ENCODE assay signal across 17 cellular contexts in the genomic region with DNA sequence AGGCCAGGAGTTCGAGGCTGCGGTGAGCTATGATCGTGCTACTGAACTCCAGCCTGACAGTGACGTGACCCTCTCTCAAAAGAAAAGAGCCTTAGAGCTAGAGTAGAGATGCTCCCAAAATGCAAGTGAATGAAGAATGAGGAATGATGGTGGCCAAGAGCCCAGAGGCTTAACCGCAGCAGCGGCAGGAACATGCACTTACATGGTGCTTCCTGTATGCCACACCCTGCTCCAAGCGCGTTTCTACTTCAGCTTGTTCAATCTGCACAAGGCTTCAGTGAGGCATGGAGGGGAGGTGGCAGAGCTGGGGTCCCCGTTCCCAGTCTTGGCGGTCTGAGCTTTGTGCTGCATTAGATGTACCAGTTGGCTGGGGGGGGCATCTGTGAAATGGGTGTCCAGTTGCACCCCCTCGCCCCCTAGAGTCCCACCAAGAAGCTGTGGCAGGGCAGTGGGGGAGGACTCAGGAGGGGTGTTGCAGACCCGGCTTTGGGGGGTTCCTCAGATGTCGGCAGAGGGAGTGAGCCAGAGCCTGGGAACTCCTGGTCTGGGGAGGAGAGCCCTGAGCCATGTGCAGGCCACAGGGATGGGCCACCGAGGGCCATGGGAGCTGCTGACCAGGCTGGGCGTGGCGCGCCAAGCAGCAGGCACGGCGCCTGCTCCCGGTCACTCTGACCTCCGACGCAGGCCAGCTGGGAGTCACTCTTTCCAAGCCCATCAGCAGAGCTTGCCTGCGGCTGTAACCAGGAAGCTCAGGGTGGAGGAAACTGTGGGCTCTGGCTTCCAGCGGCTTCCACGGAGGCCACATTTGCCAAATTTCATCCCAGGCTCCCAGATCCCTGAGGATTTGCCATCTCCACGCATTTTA.
DNase-seq lines count a peak whose midpoint lies in the region; ATAC-seq and TF ChIP-seq lines count a peak whose summit lies in the region.
"Had no signal": no experiment of that assay in that cellular context is flagged by ENCODE, and none has a peak within 500 bp of the region (broad histone marks: within the 10 kb centered on the region; RNA-seq: fewer than 3 reads in every experiment).

No MANE protein-coding gene starts in this region.

- DNase-seq in AG10803 (ENCODE audit: low read depth) (peak; percentile 61), SJCRH30 (peak; percentile 47 to 55), fibroblast of the aortic adventitia (ENCODE audit: low read depth) (peak; percentile 71), omental fat pad (ENCODE audit: low spot score) (no peak), osteocyte (ENCODE audit: extremely low spot score, unreplicated experiment) (no peak), A172 (ENCODE audit: low spot score) (no peak), SKM-1 treated with dmso at 0.1 percent for 144 hours (lab: John Stamatoyannopoulos, UW; ENCODE audit: unreplicated experiment) (no peak)
- DNase-seq: activated gamma-delta T cell treated with Interleukin-2 at 50 U/mL for 16 hours; brain microvascular endothelial cell; effector memory CD8-positive, alpha-beta T cell; KBM-7; NCI-H146; NCI-H526; stimulated activated CD4-positive, alpha-beta T cell treated with anti-CD3 and anti-CD28 coated beads, Interleukin-15, amount 100 ng/mL, for 24 hours; transverse colon had no signal

- H3K4me3 Mint-ChIP-seq in osteocyte (ENCODE audit: unreplicated experiment): no peak overlapping the region
- H3K4me3 Mint-ChIP-seq: effector memory CD8-positive, alpha-beta T cell had no signal

- no peak overlapping the region for H3K27ac Mint-ChIP-seq in osteocyte (ENCODE audit: unreplicated experiment)
- H3K27ac Mint-ChIP-seq: effector memory CD8-positive, alpha-beta T cell had no signal

- no peaks in the 10 kb centered on the region for H3K27me3 ChIP-seq in SJCRH30
- H3K27me3 ChIP-seq: brain microvascular endothelial cell, neutrophil, transverse colon had no signal

- H3K36me3 Mint-ChIP-seq in osteocyte (ENCODE audit: unreplicated experiment): no peaks in the 10 kb centered on the region

- no peak overlapping the region for H3K27ac ChIP-seq in SJCRH30
- H3K27ac ChIP-seq: brain microvascular endothelial cell, neutrophil, transverse colon had no signal

- H3K9me3 ChIP-seq in SJCRH30 (replicated peaks): no peaks in the 10 kb centered on the region
- H3K9me3 ChIP-seq: neutrophil, transverse colon had no signal

- H3K27me3 Mint-ChIP-seq in osteocyte (ENCODE audit: unreplicated experiment): no peaks in the 10 kb centered on the region

- no peaks in the 10 kb centered on the region for H3K9me3 Mint-ChIP-seq in osteocyte (ENCODE audit: unreplicated experiment)
- H3K9me3 Mint-ChIP-seq: effector memory CD8-positive, alpha-beta T cell had no signal

- H3K36me3 ChIP-seq in SJCRH30: no peaks in the 10 kb centered on the region
- H3K36me3 ChIP-seq: brain microvascular endothelial cell, neutrophil, transverse colon had no signal

- no peak for TF ChIP-seq CTCF in AG10803 (conservative IDR thresholded peaks at IDR 0.05; ENCODE audit: low read length)
- TF ChIP-seq CTCF in fibroblast of the aortic adventitia (IDR thresholded peaks at IDR 0.05; ENCODE audit: insufficient read depth, low read length): no peak
- no peak for TF ChIP-seq CTCF in omental fat pad (IDR thresholded peaks at IDR 0.05)
- no peak for TF ChIP-seq CTCF in osteocyte (IDR thresholded peaks at IDR 0.05)

- peaks cover 10% of the 10 kb centered on the region for H3K4me1 ChIP-seq in SJCRH30
- H3K4me1 ChIP-seq: transverse colon had no signal

- H3K4me1 Mint-ChIP-seq in osteocyte (ENCODE audit: unreplicated experiment): peaks cover 35% of the 10 kb centered on the region

- ATAC-seq in omental fat pad (ENCODE audit: low FRiP score) (peak; percentile 20), SK-N-SH treated with all-trans-retinoic acid at 6 μM for 48 hours (no peak; the same call in 2 of the 3 replicates)
- ATAC-seq: effector memory CD8-positive, alpha-beta T cell had no signal

- no peak overlapping the region for H3K4me3 ChIP-seq in AG10803 (ENCODE audit: low read length)
- H3K4me3 ChIP-seq in SJCRH30: peak overlapping the region; percentile 34
- H3K4me3 ChIP-seq in fibroblast of the aortic adventitia (ENCODE audit: low read depth, low read length): peak overlapping the region; percentile 9
- H3K4me3 ChIP-seq: transverse colon had no signal

TF ChIP-seq in SK-N-SH treated with all-trans-retinoic acid at 6 μM for 48 hours, 23 proteins besides CTCF, POLR2A, EP300 and RAD21:
- TF ChIP-seq, protein P1, sequence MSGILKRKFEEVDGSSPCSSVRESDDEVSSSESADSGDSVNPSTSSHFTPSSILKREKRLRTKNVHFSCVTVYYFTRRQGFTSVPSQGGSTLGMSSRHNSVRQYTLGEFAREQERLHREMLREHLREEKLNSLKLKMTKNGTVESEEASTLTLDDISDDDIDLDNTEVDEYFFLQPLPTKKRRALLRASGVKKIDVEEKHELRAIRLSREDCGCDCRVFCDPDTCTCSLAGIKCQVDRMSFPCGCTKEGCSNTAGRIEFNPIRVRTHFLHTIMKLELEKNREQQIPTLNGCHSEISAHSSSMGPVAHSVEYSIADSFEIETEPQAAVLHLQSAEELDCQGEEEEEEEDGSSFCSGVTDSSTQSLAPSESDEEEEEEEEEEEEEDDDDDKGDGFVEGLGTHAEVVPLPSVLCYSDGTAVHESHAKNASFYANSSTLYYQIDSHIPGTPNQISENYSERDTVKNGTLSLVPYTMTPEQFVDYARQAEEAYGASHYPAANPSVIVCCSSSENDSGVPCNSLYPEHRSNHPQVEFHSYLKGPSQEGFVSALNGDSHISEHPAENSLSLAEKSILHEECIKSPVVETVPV (CRISPR knock-in tag; IDR thresholded peaks at IDR 0.05): no peak
- TF ChIP-seq ZC3H10 (CRISPR knock-in tag; IDR thresholded peaks at IDR 0.05): no peak
- TF ChIP-seq ZFP30 (CRISPR knock-in tag; IDR thresholded peaks at IDR 0.05): no peak
- TF ChIP-seq, protein P2, sequence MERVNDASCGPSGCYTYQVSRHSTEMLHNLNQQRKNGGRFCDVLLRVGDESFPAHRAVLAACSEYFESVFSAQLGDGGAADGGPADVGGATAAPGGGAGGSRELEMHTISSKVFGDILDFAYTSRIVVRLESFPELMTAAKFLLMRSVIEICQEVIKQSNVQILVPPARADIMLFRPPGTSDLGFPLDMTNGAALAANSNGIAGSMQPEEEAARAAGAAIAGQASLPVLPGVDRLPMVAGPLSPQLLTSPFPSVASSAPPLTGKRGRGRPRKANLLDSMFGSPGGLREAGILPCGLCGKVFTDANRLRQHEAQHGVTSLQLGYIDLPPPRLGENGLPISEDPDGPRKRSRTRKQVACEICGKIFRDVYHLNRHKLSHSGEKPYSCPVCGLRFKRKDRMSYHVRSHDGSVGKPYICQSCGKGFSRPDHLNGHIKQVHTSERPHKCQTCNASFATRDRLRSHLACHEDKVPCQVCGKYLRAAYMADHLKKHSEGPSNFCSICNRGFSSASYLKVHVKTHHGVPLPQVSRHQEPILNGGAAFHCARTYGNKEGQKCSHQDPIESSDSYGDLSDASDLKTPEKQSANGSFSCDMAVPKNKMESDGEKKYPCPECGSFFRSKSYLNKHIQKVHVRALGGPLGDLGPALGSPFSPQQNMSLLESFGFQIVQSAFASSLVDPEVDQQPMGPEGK (CRISPR knock-in tag; IDR thresholded peaks at IDR 0.05; ENCODE audit: borderline replicate concordance): no peak
- no peak for TF ChIP-seq CSDC2 (CRISPR knock-in tag; IDR thresholded peaks at IDR 0.05)
- no peak for TF ChIP-seq ARNTL (CRISPR knock-in tag; IDR thresholded peaks at IDR 0.05; ENCODE audit: borderline replicate concordance, low read depth)
- TF ChIP-seq, protein P3, sequence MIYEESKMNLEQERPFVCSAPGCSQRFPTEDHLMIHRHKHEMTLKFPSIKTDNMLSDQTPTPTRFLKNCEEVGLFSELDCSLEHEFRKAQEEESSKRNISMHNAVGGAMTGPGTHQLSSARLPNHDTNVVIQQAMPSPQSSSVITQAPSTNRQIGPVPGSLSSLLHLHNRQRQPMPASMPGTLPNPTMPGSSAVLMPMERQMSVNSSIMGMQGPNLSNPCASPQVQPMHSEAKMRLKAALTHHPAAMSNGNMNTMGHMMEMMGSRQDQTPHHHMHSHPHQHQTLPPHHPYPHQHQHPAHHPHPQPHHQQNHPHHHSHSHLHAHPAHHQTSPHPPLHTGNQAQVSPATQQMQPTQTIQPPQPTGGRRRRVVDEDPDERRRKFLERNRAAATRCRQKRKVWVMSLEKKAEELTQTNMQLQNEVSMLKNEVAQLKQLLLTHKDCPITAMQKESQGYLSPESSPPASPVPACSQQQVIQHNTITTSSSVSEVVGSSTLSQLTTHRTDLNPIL (CRISPR knock-in tag; IDR thresholded peaks at IDR 0.05; ENCODE audit: low read depth): no peak
- TF ChIP-seq ZFP3 (CRISPR knock-in tag; IDR thresholded peaks at IDR 0.05): no peak
- no peak for TF ChIP-seq ZNF8 (CRISPR knock-in tag; IDR thresholded peaks at IDR 0.05)
- TF ChIP-seq RARB (CRISPR knock-in tag; IDR thresholded peaks at IDR 0.05): no peak

Comparison
In these comparisons a context has a peak if more than half of its experiments do, and no peak if none do; other contexts are left out.
1. DNase-seq: peak in AG10803 (single experiment), SJCRH30 (2 of 2) and fibroblast of the aortic adventitia (single experiment); none in omental fat pad (single experiment), osteocyte (single experiment), A172 (single experiment) and SKM-1 treated with dmso at 0.1 percent for 144 hours (single experiment).